16 cellular contexts compared by ENCODE assay signal in genomic region chr13:30803791-30804190, GRCh38.
DNase-seq lines count a peak whose midpoint lies in the region; ATAC-seq, FAIRE-seq and TF ChIP-seq lines count a peak whose summit lies in the region.
"Had no signal": no experiment of that assay in that cellular context is flagged by ENCODE, and none has a peak within 500 bp of the region (broad histone marks: within the 10 kb centered on the region; RNA-seq: fewer than 3 reads in every experiment).

No MANE protein-coding gene starts in this region.

- H3K36me3 ChIP-seq in left ventricle myocardium inferior: no peaks in the 10 kb centered on the region
- H3K36me3 ChIP-seq in osteoblast (ENCODE audit: insufficient read depth, low read length): no peaks in the 10 kb centered on the region
- no peaks in the 10 kb centered on the region for H3K36me3 ChIP-seq in vagina
- H3K36me3 ChIP-seq: stomach had no signal

- no peaks in the 10 kb centered on the region for H3K9me3 ChIP-seq in left ventricle myocardium inferior (replicated peaks)
- H3K9me3 ChIP-seq in osteoblast (ENCODE audit: low read depth, low read length): no peaks in the 10 kb centered on the region
- H3K9me3 ChIP-seq in vagina: no peaks in the 10 kb centered on the region
- H3K9me3 ChIP-seq: stomach had no signal

- no peaks in the 10 kb centered on the region for H3K27me3 Mint-ChIP-seq in effector memory CD8-positive, alpha-beta T cell

- no peaks in the 10 kb centered on the region for H3K79me2 ChIP-seq in osteoblast (ENCODE audit: insufficient read depth, low read length)

- H4K20me1 ChIP-seq in osteoblast (ENCODE audit: insufficient read depth, low read length): no peaks in the 10 kb centered on the region

- TF ChIP-seq CTCF in left ventricle myocardium inferior (IDR thresholded peaks at IDR 0.05; ENCODE audit: borderline replicate concordance) (no peak), osteoblast (IDR thresholded peaks at IDR 0.05; ENCODE audit: extremely low read depth, low read depth, low read length) (no peak), vagina (IDR thresholded peaks at IDR 0.05) (no peak)

- peak overlapping the region; percentile 90 for H3K4me2 ChIP-seq in osteoblast (ENCODE audit: insufficient read depth, low read length)

- peak overlapping the region; percentile 98 for H2AFZ ChIP-seq in osteoblast (ENCODE audit: low read length)

- ATAC-seq in left ventricle myocardium superior: no peak
- no peak for ATAC-seq in effector memory CD8-positive, alpha-beta T cell (replicated peaks)

- DNase-seq in left ventricle myocardium inferior: no peak
- DNase-seq in left ventricle myocardium superior: no peak
- DNase-seq in effector memory CD8-positive, alpha-beta T cell: no peak
- no peak for DNase-seq in osteoblast (ENCODE audit: insufficient read length, low spot score, missing footprints)
- DNase-seq in vagina (ENCODE audit: extremely low spot score in 2 of 2): no peak
- no peak for DNase-seq in MV-4-11 (lab: John Stamatoyannopoulos, UW)
- DNase-seq in activated CD4-positive, alpha-beta T cell treated with anti-CD3 and anti-CD28 coated beads for 4 hours: no peak
- DNase-seq in HTR-8/SVneo (ENCODE audit: insufficient read length, low spot score): no peak
- DNase-seq: activated gamma-delta T cell; CD8-positive, alpha-beta T cell; NCI-H1436 treated with DMSO at 0.1 percent for 48 hours; SIG-M5; stimulated activated CD4-positive, alpha-beta T cell treated with anti-CD3 and anti-CD28 coated beads, Interleukin-12 subunit alpha, Interleukin-12 subunit beta, amount 100 ng/mL, for 4 hours; stomach had no signal

- H3K4me3 Mint-ChIP-seq in effector memory CD8-positive, alpha-beta T cell: peak overlapping the region; percentile 68

- H3K27ac ChIP-seq in left ventricle myocardium inferior (replicated peaks): no peak overlapping the region
- H3K27ac ChIP-seq in osteoblast (ENCODE audit: low read depth, low read length): peak overlapping the region; percentile 83
- H3K27ac ChIP-seq in vagina: peak overlapping the region; percentile 57

- no peak for FAIRE-seq in HTR-8/SVneo (lab: Jason Lieb, UNC)
- FAIRE-seq: GM12892 had no signal

- no peaks in the 10 kb centered on the region for H3K9me3 Mint-ChIP-seq in effector memory CD8-positive, alpha-beta T cell
- H3K9me3 Mint-ChIP-seq: CD8-positive, alpha-beta T cell; memory B cell had no signal

- H3K4me1 Mint-ChIP-seq in effector memory CD8-positive, alpha-beta T cell (ENCODE audit: low read depth in 2 of 2): peaks cover 12 to 18% of the 10 kb centered on the region in 2 donors

- intact Hi-C loops in left ventricle myocardium inferior (cut with micrococcal nuclease) (loop anchor here (10.0 kb wide), 1 partner anchor 129 kb away; no protein-coding TSS in a partner anchor), left ventricle myocardium superior (cut with micrococcal nuclease) (loop anchor here (5.0 kb wide), 1 partner anchor 126 kb away; no protein-coding TSS in a partner anchor), vagina (cut with DNase I) (loop anchor here (10.0 kb wide), 2 partner anchors 129 to 339 kb away; partner anchors contain the start of gene HMGB1)

- TF ChIP-seq POLR2A in vagina (IDR thresholded peaks at IDR 0.05): no peak

- H3K4me3 ChIP-seq in left ventricle myocardium inferior: peak overlapping the region; percentile 55
- H3K4me3 ChIP-seq in osteoblast (ENCODE audit: insufficient read depth, low read length): no peak overlapping the region
- H3K4me3 ChIP-seq in vagina: peak overlapping the region; percentile 36 to 44

- H3K4me1 ChIP-seq in left ventricle myocardium inferior (peaks cover 35% of the 10 kb centered on the region), osteoblast (ENCODE audit: insufficient read depth, low read length) (peaks cover 19% of the 10 kb centered on the region), vagina (peaks cover 47% of the 10 kb centered on the region)

- no peaks in the 10 kb centered on the region for H3K27me3 ChIP-seq in left ventricle myocardium inferior (ENCODE audit: low read depth)
- H3K27me3 ChIP-seq in osteoblast (ENCODE audit: insufficient read depth, low read length): no peaks in the 10 kb centered on the region
- no peaks in the 10 kb centered on the region for H3K27me3 ChIP-seq in vagina
- H3K27me3 ChIP-seq: stomach had no signal

- peak overlapping the region in 1 of 2 donors; percentile 70 for H3K27ac Mint-ChIP-seq in effector memory CD8-positive, alpha-beta T cell
- H3K27ac Mint-ChIP-seq: CD8-positive, alpha-beta T cell; memory B cell had no signal

- peaks cover 2% of the 10 kb centered on the region for H3K36me3 Mint-ChIP-seq in effector memory CD8-positive, alpha-beta T cell (ENCODE audit: insufficient read depth)
- H3K36me3 Mint-ChIP-seq: CD8-positive, alpha-beta T cell; memory B cell had no signal
